ENCODE assay signal across 9 cellular contexts in the genomic region with DNA sequence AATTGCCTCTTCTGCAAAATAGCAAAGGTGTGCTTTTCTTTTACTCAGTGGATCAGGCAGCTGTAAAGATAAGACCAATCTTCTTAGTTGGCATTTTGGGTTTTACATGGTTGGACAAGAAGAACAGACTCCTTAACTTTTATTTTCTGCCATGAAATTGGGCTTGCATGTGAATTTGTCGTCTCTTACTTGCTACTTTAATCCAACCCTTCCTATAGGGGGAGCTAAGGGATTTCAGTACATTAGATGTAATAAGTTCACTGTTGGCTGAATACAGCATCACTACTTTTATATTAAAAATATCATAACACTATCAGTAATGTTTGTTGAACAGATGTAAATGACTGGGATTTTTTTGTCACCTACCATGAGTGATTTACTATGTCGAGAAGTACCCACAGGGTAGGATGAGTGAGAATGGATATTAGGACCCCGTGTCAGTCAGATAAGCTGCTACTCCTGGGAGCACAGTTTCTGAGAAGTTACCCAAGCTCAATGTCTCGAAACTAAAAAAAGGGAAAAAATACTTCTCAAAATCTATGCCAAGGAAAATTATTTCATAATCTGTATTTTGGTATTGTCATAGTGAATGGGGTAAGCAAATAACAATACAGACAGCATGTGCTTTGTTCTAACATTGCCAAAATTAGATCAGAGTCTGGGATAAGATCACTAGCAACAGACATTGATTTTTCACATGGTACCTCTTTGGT.
DNase-seq lines count a peak whose midpoint lies in the region; ATAC-seq and TF ChIP-seq lines count a peak whose summit lies in the region.
"Had no signal": no experiment of that assay in that cellular context is flagged by ENCODE, and none has a peak within 500 bp of the region (broad histone marks: within the 10 kb centered on the region; RNA-seq: fewer than 3 reads in every experiment).

No MANE protein-coding gene starts in this region.

- no peak for ATAC-seq in GM19023 (IDR thresholded peaks at IDR 0.05; ENCODE audit: unreplicated experiment)

- TF ChIP-seq CTCF in GM10266 (IDR thresholded peaks at IDR 0.05; ENCODE audit: control insufficient read depth, insufficient read depth, low read depth, missing control alignments) (peak; percentile 45), NB4 (IDR thresholded peaks at IDR 0.05; ENCODE audit: low read depth, low read length) (peak; percentile 37), endothelial cell (IDR thresholded peaks at IDR 0.05; ENCODE audit: unreplicated experiment) (peak; percentile 41), osteocyte (IDR thresholded peaks at IDR 0.05) (peak; percentile 28), RWPE1 (conservative IDR thresholded peaks at IDR 0.05; ENCODE audit: low read depth) (no peak)

- CTCF ChIA-PET in RWPE1 (lab: Yijun Ruan, JAX): interaction anchor here (0.6 to 0.8 kb wide), 3 partner anchors 85 to 1787 kb away, joined by 3 to 4 read pairs (median 3); no protein-coding TSS in a partner anchor

- H3K27ac ChIP-seq in RWPE1: no peak overlapping the region

- H3K27me3 Mint-ChIP-seq in endothelial cell (ENCODE audit: unreplicated experiment) (peaks cover 2% of the 10 kb centered on the region), osteocyte (ENCODE audit: unreplicated experiment) (no peaks in the 10 kb centered on the region)

- POLR2A ChIA-PET in RWPE1 (lab: Yijun Ruan, JAX; ENCODE audit: low non-redundant PET): no interaction called here

- H3K27ac Mint-ChIP-seq in endothelial cell (ENCODE audit: unreplicated experiment) (no peak overlapping the region), osteocyte (ENCODE audit: unreplicated experiment) (peak overlapping the region; percentile 81)

- peaks cover 30% of the 10 kb centered on the region for H3K4me1 Mint-ChIP-seq in endothelial cell (ENCODE audit: unreplicated experiment)
- H3K4me1 Mint-ChIP-seq in osteocyte (ENCODE audit: unreplicated experiment): peaks cover 43% of the 10 kb centered on the region

- H3K9me3 Mint-ChIP-seq in endothelial cell (ENCODE audit: unreplicated experiment): no peaks in the 10 kb centered on the region
- no peaks in the 10 kb centered on the region for H3K9me3 Mint-ChIP-seq in osteocyte (ENCODE audit: unreplicated experiment)
- H3K9me3 Mint-ChIP-seq: neural crest cell had no signal

- H3K36me3 Mint-ChIP-seq in endothelial cell (ENCODE audit: low read depth, unreplicated experiment) (no peaks in the 10 kb centered on the region), osteocyte (ENCODE audit: unreplicated experiment) (peaks cover 2% of the 10 kb centered on the region)

- H3K4me3 ChIP-seq in NB4 (ENCODE audit: low read depth, low read length): no peak overlapping the region

- H3K4me3 Mint-ChIP-seq in endothelial cell (ENCODE audit: unreplicated experiment) (no peak overlapping the region), osteocyte (ENCODE audit: unreplicated experiment) (no peak overlapping the region)
- H3K4me3 Mint-ChIP-seq: neural crest cell had no signal

- peak; percentile 17 for DNase-seq in GM10266 (ENCODE audit: extremely low spot score)
- DNase-seq in NB4 (ENCODE audit: low read depth): peak; percentile 69
- no peak for DNase-seq in endothelial cell (ENCODE audit: low spot score)
- no peak for DNase-seq in osteocyte (ENCODE audit: extremely low spot score, unreplicated experiment)
- DNase-seq in RWPE1 (ENCODE audit: low spot score): no peak
- no peak for DNase-seq in SHP77 treated with DMSO at 0.1 percent for 48 hours (lab: John Stamatoyannopoulos, UW)
- DNase-seq in C1 segment of cervical spinal cord (lab: John Stamatoyannopoulos, UW): no peak

- TF ChIP-seq POLR2A in NB4 (IDR thresholded peaks at IDR 0.05; ENCODE audit: extremely low read depth, insufficient read length): no peak

Comparison
In these comparisons a context has a peak if more than half of its experiments do, and no peak if none do; other contexts are left out.
1. DNase-seq: peak in GM10266 (single experiment) and NB4 (single experiment); none in endothelial cell (single experiment), osteocyte (single experiment), RWPE1 (single experiment), SHP77 treated with DMSO at 0.1 percent for 48 hours (single experiment) and C1 segment of cervical spinal cord (0 of 14).